ENCODE assay signal across 22 cellular contexts in the genomic region with DNA sequence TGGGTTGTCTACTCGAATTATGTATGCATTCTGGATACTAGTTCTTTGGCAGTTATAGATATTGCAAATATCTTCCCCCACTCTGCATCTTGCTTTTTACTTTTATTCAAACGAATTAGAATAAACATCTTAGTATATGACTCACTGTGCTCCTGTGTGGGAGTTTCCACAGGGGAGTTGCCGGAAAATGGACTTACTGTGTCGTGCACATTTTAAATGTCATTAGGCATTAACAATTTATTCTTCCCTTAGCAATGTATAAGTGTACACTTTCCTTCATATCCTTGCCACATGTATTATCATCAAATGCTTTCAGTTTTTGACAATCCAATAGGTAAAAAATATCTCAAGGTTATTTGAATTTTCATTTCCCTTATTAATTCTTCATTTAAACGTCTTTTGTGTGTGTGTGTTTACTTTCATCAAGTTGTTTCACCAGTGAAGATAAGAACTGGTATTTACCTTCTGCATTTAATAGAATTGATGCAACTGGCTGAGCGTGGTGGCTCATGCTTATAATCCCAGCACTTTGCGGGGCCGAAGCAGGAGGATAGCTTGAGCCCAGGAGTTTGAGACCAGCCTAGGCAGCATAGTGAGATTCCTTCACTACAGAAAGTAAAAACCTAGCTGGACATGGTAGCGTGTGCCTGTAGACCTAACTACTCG. TPM values are rescaled to one million over a fixed set of nuclear protein-coding genes. Genes with fewer than 3 reads are reported as not detected.
DNase-seq lines count a peak whose midpoint lies in the region; ATAC-seq and TF ChIP-seq lines count a peak whose summit lies in the region.
"Had no signal": no experiment of that assay in that cellular context is flagged by ENCODE, and none has a peak within 500 bp of the region (broad histone marks: within the 10 kb centered on the region; RNA-seq: fewer than 3 reads in every experiment).

No MANE protein-coding gene starts in this region.

- BruUV-seq in A673 (replicated peaks; lab: Mats Ljungman, UMichigan): no TSS peak
- BruUV-seq in mammary epithelial cell (replicated peaks; lab: Mats Ljungman, UMichigan): no TSS peak

- no peak overlapping the region for H3K4me2 ChIP-seq in mammary epithelial cell (ENCODE audit: insufficient read depth, low read depth, low read length)
- H3K4me2 ChIP-seq: GM23338 had no signal

- intact Hi-C loops in A673 (cut with micrococcal nuclease; ENCODE audit: unreplicated experiment) (no loop called here), mammary epithelial cell (cut with micrococcal nuclease) (loop anchor here (2.0 kb wide), 1 partner anchor 17 kb away; no protein-coding TSS in a partner anchor)

- H3K27me3 ChIP-seq in A673 (replicated peaks; ENCODE audit: insufficient read depth, low read depth, low read length, poor library complexity): no peaks in the 10 kb centered on the region
- no peaks in the 10 kb centered on the region for H3K27me3 ChIP-seq in mammary epithelial cell (ENCODE audit: insufficient read depth, low read length)
- H3K27me3 ChIP-seq: upper lobe of right lung had no signal

- DNase-seq in A673 (ENCODE audit: low spot score): peak; percentile 62
- peak; percentile 67 for DNase-seq in NCI-H226
- DNase-seq in mammary epithelial cell: peak; percentile 40
- DNase-seq in fibroblast of villous mesenchyme (ENCODE audit: low read depth): peak; percentile 48
- no peak for DNase-seq in NCI-H1930 (lab: John Stamatoyannopoulos, UW)
- no peak for DNase-seq in pons (ENCODE audit: low spot score)
- DNase-seq in NCI-H748 (lab: John Stamatoyannopoulos, UW; ENCODE audit: unreplicated experiment): no peak
- DNase-seq: ACHN; activated CD4-positive, CD25-positive, alpha-beta regulatory T cell; activated CD8-positive, alpha-beta memory T cell treated with anti-CD3 and anti-CD28 coated beads for 24 hours; activated naive CD8-positive, alpha-beta T cell treated with anti-CD3 and anti-CD28 coated beads for 36 hours; DMS53; NCI-H2029 treated with DMSO at 0.1 percent for 48 hours; NCI-H510A treated with DMSO at 0.1 percent for 48 hours; occipital lobe; SIG-M5; T-helper 9 cell; upper lobe of right lung had no signal

- POLR2A ChIA-PET in A673 (lab: Charles Lee; ENCODE audit: low non-redundant PET): no interaction called here

- dilution Hi-C loops in mammary epithelial cell (cut with HindIII; ENCODE audit: low sequenced_read_pairs): no loop called here

- in situ Hi-C loops in mammary epithelial cell (cut with MboI; ENCODE audit: low sequenced_read_pairs in 2 of 2): no loop called here

- TF ChIP-seq CTCF in A673 (conservative IDR thresholded peaks at IDR 0.05; ENCODE audit: low read depth, low read length) (no peak), mammary epithelial cell (conservative IDR thresholded peaks at IDR 0.05 in 1 of 2, IDR thresholded peaks at IDR 0.05 in 1 of 2; ENCODE audit: extremely low read depth in 1 of 2, insufficient read depth in 1 of 2, low read depth in 1 of 2, low read length in 2 of 2) (no peak), fibroblast of villous mesenchyme (IDR thresholded peaks at IDR 0.05; ENCODE audit: insufficient read depth, low read depth, low read length) (no peak)

- peaks cover 16% of the 10 kb centered on the region for H3K4me1 ChIP-seq in A673 (ENCODE audit: insufficient read depth, low read length, poor library complexity, severe bottlenecking)
- peaks cover 11% of the 10 kb centered on the region for H3K4me1 ChIP-seq in mammary epithelial cell (ENCODE audit: insufficient read depth, low read length)
- H3K4me1 ChIP-seq: gastroesophageal sphincter, upper lobe of right lung had no signal

- H4K20me1 ChIP-seq in mammary epithelial cell (ENCODE audit: insufficient read depth, low read length): no peaks in the 10 kb centered on the region

- WGBS in mammary epithelial cell (ENCODE audit: low coverage, missing lambda C conversion rate): 76% methylated on average over 10 of the region's 10 CpGs

- H3K27ac ChIP-seq in A673 (ENCODE audit: low read depth, low read length, poor library complexity, severe bottlenecking) (no peak overlapping the region), mammary epithelial cell (ENCODE audit: insufficient read depth, low read depth, low read length) (no peak overlapping the region)
- H3K27ac ChIP-seq: gastroesophageal sphincter, upper lobe of right lung had no signal

- CTCF ChIA-PET in A673 (lab: Charles Lee) (no interaction called here), mammary epithelial cell (lab: Charles Lee; ENCODE audit: low non-redundant PET) (interaction anchor here (0.6 kb wide), 1 partner anchor 9 kb away, joined by 3 read pairs; no protein-coding TSS in a partner anchor)

- no peak overlapping the region for H3K9ac ChIP-seq in mammary epithelial cell (ENCODE audit: insufficient read depth, low read length)

- no peak for ATAC-seq in GM18517 (IDR thresholded peaks at IDR 0.05; ENCODE audit: unreplicated experiment)
- ATAC-seq: gastroesophageal sphincter, GM23338, upper lobe of right lung had no signal

- no peaks in the 10 kb centered on the region for H3K79me2 ChIP-seq in mammary epithelial cell (ENCODE audit: insufficient read depth, low read length)

- H3K4me3 ChIP-seq in A673 (ENCODE audit: low read depth, low read length, poor library complexity, severe bottlenecking) (no peak overlapping the region), mammary epithelial cell (replicated peaks in 1 of 3; ENCODE audit: insufficient read depth in 1 of 3, low read depth in 2 of 3, low read length in 3 of 3) (no peak overlapping the region), fibroblast of villous mesenchyme (ENCODE audit: low read depth, low read length) (no peak overlapping the region)
- H3K4me3 ChIP-seq: gastroesophageal sphincter, GM23338, upper lobe of right lung had no signal

- H2AFZ ChIP-seq in mammary epithelial cell (ENCODE audit: low read depth, low read length): no peak overlapping the region
- H2AFZ ChIP-seq: GM23338 had no signal

- H3K9me3 ChIP-seq in A673 (ENCODE audit: low read depth, low read length, poor library complexity, severe bottlenecking) (peaks cover 5% of the 10 kb centered on the region), mammary epithelial cell (replicated peaks; ENCODE audit: insufficient read depth, low read length) (no peaks in the 10 kb centered on the region)
- H3K9me3 ChIP-seq: gastroesophageal sphincter, upper lobe of right lung had no signal

- no peaks in the 10 kb centered on the region for H3K36me3 ChIP-seq in A673 (ENCODE audit: insufficient read depth, low read length, poor library complexity, severe bottlenecking)
- no peaks in the 10 kb centered on the region for H3K36me3 ChIP-seq in mammary epithelial cell (ENCODE audit: insufficient read depth, low read length)
- H3K36me3 ChIP-seq: gastroesophageal sphincter, upper lobe of right lung had no signal

RNA-seq across cellular contexts. Expression of gene UGT1A5, which starts 4.6 kb away (rescaled TPM):
- total RNA-seq in A673 (2021) (not detected in 2 replicates), mammary epithelial cell (1 to 10 TPM in 1 of 2 donors, under 1 TPM in 1; 0.99 to 1.3 TPM), fibroblast of villous mesenchyme (not detected in 2 replicates)
- polyA plus RNA-seq in mammary epithelial cell: not detected
- not detected for polyA minus RNA-seq in mammary epithelial cell
- total RNA-seq: activated naive CD8-positive, alpha-beta T cell treated with anti-CD3 and anti-CD28 coated beads for 36 hours; activated T-helper 1 cell treated with anti-CD3 and anti-CD28 coated beads, Interleukin-12 subunit alpha, Interleukin-12 subunit beta, Interleukin-2, Interleukin-4 antibody, amounts not matched to agents 30 ng/mL and 10 ng/mL and 1 ng/mL, durations not matched to agents 14 hours and 24 hours and 36 hours; gastroesophageal sphincter; GM23338; occipital lobe; upper lobe of right lung had no signal
- polyA plus RNA-seq: GM23338 had no signal

RNA-seq across cellular contexts. Expression of gene UGT1A4, which starts 10.4 kb away (rescaled TPM):
- total RNA-seq in A673 (2021): 0.11 TPM in 1 of 2 replicates, not detected in the other
- total RNA-seq in mammary epithelial cell: under 1 TPM; 0.14 to 0.83 TPM
- not detected for polyA plus RNA-seq in mammary epithelial cell
- not detected for polyA minus RNA-seq in mammary epithelial cell
- not detected in 2 replicates for total RNA-seq in fibroblast of villous mesenchyme
- total RNA-seq: activated naive CD8-positive, alpha-beta T cell treated with anti-CD3 and anti-CD28 coated beads for 36 hours; activated T-helper 1 cell treated with anti-CD3 and anti-CD28 coated beads, Interleukin-12 subunit alpha, Interleukin-12 subunit beta, Interleukin-2, Interleukin-4 antibody, amounts not matched to agents 30 ng/mL and 10 ng/mL and 1 ng/mL, durations not matched to agents 14 hours and 24 hours and 36 hours; GM23338; occipital lobe; upper lobe of right lung had no signal
- polyA plus RNA-seq: GM23338 had no signal

RNA-seq across cellular contexts. Expression of gene UGT1A6, which starts 15.4 kb away (rescaled TPM):
- total RNA-seq in A673 (2021): not detected in 2 replicates
- total RNA-seq in mammary epithelial cell: 10 to 100 TPM in 1 of 2 donors, 1 to 10 TPM in 1; 5.6 to 10.5 TPM
- 1.9 TPM for polyA plus RNA-seq in mammary epithelial cell
- not detected for polyA minus RNA-seq in mammary epithelial cell
- not detected in 2 replicates for total RNA-seq in fibroblast of villous mesenchyme
- total RNA-seq: activated naive CD8-positive, alpha-beta T cell treated with anti-CD3 and anti-CD28 coated beads for 36 hours; activated T-helper 1 cell treated with anti-CD3 and anti-CD28 coated beads, Interleukin-12 subunit alpha, Interleukin-12 subunit beta, Interleukin-2, Interleukin-4 antibody, amounts not matched to agents 30 ng/mL and 10 ng/mL and 1 ng/mL, durations not matched to agents 14 hours and 24 hours and 36 hours; GM23338; occipital lobe had no signal
- polyA plus RNA-seq: GM23338 had no signal

RNA-seq across cellular contexts. Expression of gene UGT1A3, which starts 20.7 kb away (rescaled TPM):
- not detected in 2 replicates for total RNA-seq in A673 (2021)
- total RNA-seq in mammary epithelial cell: under 1 TPM; 0.40 to 0.67 TPM
- polyA plus RNA-seq in mammary epithelial cell: not detected
- polyA minus RNA-seq in mammary epithelial cell: not detected
- not detected in 2 replicates for total RNA-seq in fibroblast of villous mesenchyme
- total RNA-seq: activated naive CD8-positive, alpha-beta T cell treated with anti-CD3 and anti-CD28 coated beads for 36 hours; activated T-helper 1 cell treated with anti-CD3 and anti-CD28 coated beads, Interleukin-12 subunit alpha, Interleukin-12 subunit beta, Interleukin-2, Interleukin-4 antibody, amounts not matched to agents 30 ng/mL and 10 ng/mL and 1 ng/mL, durations not matched to agents 14 hours and 24 hours and 36 hours; gastroesophageal sphincter; GM23338; occipital lobe; upper lobe of right lung had no signal
- polyA plus RNA-seq: GM23338 had no signal

RNA-seq across cellular contexts. Expression of gene UGT1A7, which starts 26.4 kb away (rescaled TPM):
- total RNA-seq in A673 (2021) (not detected in 2 replicates), mammary epithelial cell (under 1 TPM; 0.61 to 0.83 TPM), fibroblast of villous mesenchyme (not detected in 2 replicates)
- not detected for polyA plus RNA-seq in mammary epithelial cell
- not detected for polyA minus RNA-seq in mammary epithelial cell
- total RNA-seq: activated naive CD8-positive, alpha-beta T cell treated with anti-CD3 and anti-CD28 coated beads for 36 hours; activated T-helper 1 cell treated with anti-CD3 and anti-CD28 coated beads, Interleukin-12 subunit alpha, Interleukin-12 subunit beta, Interleukin-2, Interleukin-4 antibody, amounts not matched to agents 30 ng/mL and 10 ng/mL and 1 ng/mL, durations not matched to agents 14 hours and 24 hours and 36 hours; GM23338; occipital lobe; upper lobe of right lung had no signal
- polyA plus RNA-seq: GM23338 had no signal

Comparison
In these comparisons a context has a peak if more than half of its experiments do, and no peak if none do; other contexts are left out.
1. DNase-seq: peak in A673 (single experiment), NCI-H226 (single experiment), mammary epithelial cell (single experiment) and fibroblast of villous mesenchyme (single experiment); none in NCI-H1930 (0 of 2), pons (single experiment) and NCI-H748 (single experiment).